Comparison of ENCODE assay signal across 22 cellular contexts in the genomic region with DNA sequence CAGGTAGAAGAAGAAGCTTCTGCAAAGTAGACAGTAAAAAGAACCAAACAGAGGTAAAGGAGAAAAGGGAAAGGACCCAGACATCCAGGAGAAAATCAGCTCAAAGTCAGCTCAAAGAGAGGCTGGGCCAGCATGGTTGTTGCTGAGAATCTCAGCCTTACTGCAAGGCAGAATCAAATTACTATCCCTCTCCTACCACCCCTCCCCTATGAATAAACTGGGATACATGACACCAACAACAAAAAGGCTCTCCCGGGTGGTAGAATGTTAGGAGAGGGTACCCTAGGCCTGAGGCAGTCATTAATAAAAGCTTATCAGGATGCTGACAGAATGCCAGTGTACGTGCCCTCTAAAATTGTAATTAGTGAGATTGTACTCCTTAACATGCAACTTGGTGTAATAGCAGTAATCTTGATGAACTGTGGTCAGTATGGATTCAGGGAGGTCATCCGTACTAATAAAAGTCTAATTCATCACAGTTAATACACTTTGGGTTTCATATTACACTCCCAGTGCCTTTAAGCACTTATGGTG.
DNase-seq lines count a peak whose midpoint lies in the region; ATAC-seq and TF ChIP-seq lines count a peak whose summit lies in the region.
"Had no signal": no experiment of that assay in that cellular context is flagged by ENCODE, and none has a peak within 500 bp of the region (broad histone marks: within the 10 kb centered on the region; RNA-seq: fewer than 3 reads in every experiment).

No MANE protein-coding gene starts in this region.

- H2BK15ac ChIP-seq in mesendoderm (replicated peaks; ENCODE audit: low read depth): no peak overlapping the region

- H3K36me3 ChIP-seq in mesendoderm (ENCODE audit: control insufficient read depth, insufficient read depth, low read length): no peaks in the 10 kb centered on the region
- no peaks in the 10 kb centered on the region for H3K36me3 ChIP-seq in upper lobe of left lung
- H3K36me3 ChIP-seq: gastrocnemius medialis, thyroid gland had no signal

- H3K4ac ChIP-seq in mesendoderm (ENCODE audit: low read depth, low read length): no peak overlapping the region

- H2BK120ac ChIP-seq in mesendoderm (ENCODE audit: low read depth, low read length): no peak overlapping the region

- H3K4me2 ChIP-seq in mesendoderm (ENCODE audit: low read length): no peak overlapping the region
- H3K4me2 ChIP-seq: hepatocyte had no signal

- H3K4me1 ChIP-seq in mesendoderm (ENCODE audit: control insufficient read depth, low read depth, low read length) (no peaks in the 10 kb centered on the region), upper lobe of left lung (no peaks in the 10 kb centered on the region)
- H3K4me1 ChIP-seq: thyroid gland had no signal

- H3K4me3 Mint-ChIP-seq in WTC11: no peak overlapping the region
- H3K4me3 Mint-ChIP-seq: activated naive CD8-positive, alpha-beta T cell treated with anti-CD3 and anti-CD28 coated beads, Interleukin-2, amount 10 ng/mL, durations not matched to agents 7 days and 5 days; CD8-positive, alpha-beta T cell; central memory CD8-positive, alpha-beta T cell; natural killer cell; stimulated activated naive CD8-positive, alpha-beta T cell treated with anti-CD3 and anti-CD28 coated beads, Interleukin-15, Interleukin-2, amounts not matched to agents 100 ng/mL and 50 ng/mL, for 24 hours had no signal

- CTCF ChIA-PET in WTC11 (lab: Charles Lee): no interaction called here

- POLR2A ChIA-PET in WTC11 (lab: Charles Lee): no interaction called here

- DNase-seq in NCI-H1105 treated with DMSO at 0.1 percent for 48 hours (lab: John Stamatoyannopoulos, UW) (peak; percentile 54), NCI-H1105 (lab: John Stamatoyannopoulos, UW) (no peak), NCI-H2171 treated with DMSO at 0.1 percent for 48 hours (lab: John Stamatoyannopoulos, UW) (peak; percentile 69), WTC11 (ENCODE audit: low spot score) (no peak), mesendoderm (peak; percentile 9), HPDE6-E6E7 (ENCODE audit: extremely low spot score) (no peak), upper lobe of left lung (no peak), dermis blood vessel endothelial cell (no peak)
- DNase-seq: activated gamma-delta T cell; activated naive CD8-positive, alpha-beta T cell treated with anti-CD3 and anti-CD28 coated beads, Interleukin-2, amount 10 ng/mL, durations not matched to agents 7 days and 5 days; activated T-cell treated with anti-CD3 and anti-CD28 coated beads for 4 hours; AML-193; CD8-positive, alpha-beta T cell; gastrocnemius medialis; islet precursor cell; natural killer cell; NCI-H1436; OCI-M1; thyroid gland had no signal

- no peaks in the 10 kb centered on the region; the same call in 1 of the 2 replicates for H3K27me3 Mint-ChIP-seq in WTC11 (ENCODE audit: low read depth)
- H3K27me3 Mint-ChIP-seq: activated naive CD8-positive, alpha-beta T cell treated with anti-CD3 and anti-CD28 coated beads, Interleukin-2, amount 10 ng/mL, durations not matched to agents 7 days and 5 days; central memory CD8-positive, alpha-beta T cell; stimulated activated naive CD8-positive, alpha-beta T cell treated with anti-CD3 and anti-CD28 coated beads, Interleukin-15, Interleukin-2, amounts not matched to agents 100 ng/mL and 50 ng/mL, for 24 hours had no signal

- H3K79me2 ChIP-seq in mesendoderm (ENCODE audit: control insufficient read depth, insufficient read depth, low read length): no peaks in the 10 kb centered on the region
- H3K79me2 ChIP-seq: hepatocyte had no signal

- H2BK5ac ChIP-seq in mesendoderm (ENCODE audit: low read length): no peak overlapping the region

- H3K9me3 ChIP-seq in upper lobe of left lung: peaks cover 0 to 2% (median under 1%) of the 10 kb centered on the region in 4 donors
- H3K9me3 ChIP-seq: gastrocnemius medialis, thyroid gland had no signal

- H3K9ac ChIP-seq in mesendoderm (ENCODE audit: low read length): no peak overlapping the region

- no peak for TF ChIP-seq EP300 in upper lobe of left lung (IDR thresholded peaks at IDR 0.05)

- H3K27ac ChIP-seq in mesendoderm (ENCODE audit: low read depth, low read length) (no peak overlapping the region), upper lobe of left lung (no peak overlapping the region)
- H3K27ac ChIP-seq: gastrocnemius medialis, hepatocyte, thyroid gland had no signal

- TF ChIP-seq POLR2A in upper lobe of left lung (IDR thresholded peaks at IDR 0.05): no peak

- peaks cover 12% of the 10 kb centered on the region for H3K9me3 Mint-ChIP-seq in WTC11

- H3K4me1 Mint-ChIP-seq in WTC11: peaks cover 19% of the 10 kb centered on the region
- H3K4me1 Mint-ChIP-seq: central memory CD8-positive, alpha-beta T cell had no signal

- no peak overlapping the region for H3K56ac ChIP-seq in mesendoderm (ENCODE audit: low read length)

- no peaks in the 10 kb centered on the region for H3K79me1 ChIP-seq in mesendoderm (ENCODE audit: low read length)

- TF ChIP-seq CTCF in WTC11 (IDR thresholded peaks at IDR 0.05): no peak
- TF ChIP-seq CTCF in upper lobe of left lung (IDR thresholded peaks at IDR 0.05): no peak

- H3K27me3 ChIP-seq in mesendoderm (ENCODE audit: insufficient read depth, low read length, poor library complexity) (no peaks in the 10 kb centered on the region), upper lobe of left lung (no peaks in the 10 kb centered on the region)
- H3K27me3 ChIP-seq: gastrocnemius medialis, hepatocyte, thyroid gland had no signal

- ATAC-seq in WTC11: peak; percentile 99
- ATAC-seq in upper lobe of left lung (ENCODE audit: low FRiP score in 2 of 2): no peak
- ATAC-seq: CD8-positive, alpha-beta T cell; gastrocnemius medialis; natural killer cell had no signal

- H3K36me3 Mint-ChIP-seq in WTC11: peaks cover 12% of the 10 kb centered on the region
- H3K36me3 Mint-ChIP-seq: CD8-positive, alpha-beta T cell had no signal

- peak overlapping the region; percentile 72 for H3K27ac Mint-ChIP-seq in WTC11
- H3K27ac Mint-ChIP-seq: activated naive CD8-positive, alpha-beta T cell treated with anti-CD3 and anti-CD28 coated beads, Interleukin-2, amount 10 ng/mL, durations not matched to agents 7 days and 5 days; CD8-positive, alpha-beta T cell; natural killer cell; stimulated activated naive CD8-positive, alpha-beta T cell treated with anti-CD3 and anti-CD28 coated beads, Interleukin-15, Interleukin-2, amounts not matched to agents 100 ng/mL and 50 ng/mL, for 24 hours had no signal

- no CpG with 5 or more reads among the region's 3 CpGs for WGBS in mesendoderm (ENCODE audit: extremely low coverage, insufficient coverage, low lambda C conversion rate)
- 80 to 91% methylated on average over 3 of the region's 3 CpGs for WGBS in upper lobe of left lung, 2 donors

- H3K4me3 ChIP-seq in mesendoderm (ENCODE audit: low read length) (no peak overlapping the region), upper lobe of left lung (no peak overlapping the region)
- H3K4me3 ChIP-seq: gastrocnemius medialis, hepatocyte, thyroid gland had no signal

- no peak overlapping the region for H4K5ac ChIP-seq in mesendoderm (ENCODE audit: low read length)

- no peak overlapping the region for H3K18ac ChIP-seq in mesendoderm (ENCODE audit: low read length)

- H3K23ac ChIP-seq in mesendoderm (ENCODE audit: low read length): no peak overlapping the region

- H2AK5ac ChIP-seq in mesendoderm (ENCODE audit: low read length): no peak overlapping the region

- no peak overlapping the region for H4K8ac ChIP-seq in mesendoderm (ENCODE audit: low read depth, low read length)

TF ChIP-seq in WTC11, 78 proteins besides CTCF, POLR2A, EP300 and RAD21 (continues in another document):
- no peak for TF ChIP-seq NR2C2 (CRISPR knock-in tag; IDR thresholded peaks at IDR 0.05)
- TF ChIP-seq GRHL2 (CRISPR knock-in tag; IDR thresholded peaks at IDR 0.05; ENCODE audit: insufficient replicate concordance, severe bottlenecking): no peak
- no peak for TF ChIP-seq ATF1 (CRISPR knock-in tag; IDR thresholded peaks at IDR 0.05)
- TF ChIP-seq NFATC4 (CRISPR knock-in tag; IDR thresholded peaks at IDR 0.05): no peak
- TF ChIP-seq, protein P1, sequence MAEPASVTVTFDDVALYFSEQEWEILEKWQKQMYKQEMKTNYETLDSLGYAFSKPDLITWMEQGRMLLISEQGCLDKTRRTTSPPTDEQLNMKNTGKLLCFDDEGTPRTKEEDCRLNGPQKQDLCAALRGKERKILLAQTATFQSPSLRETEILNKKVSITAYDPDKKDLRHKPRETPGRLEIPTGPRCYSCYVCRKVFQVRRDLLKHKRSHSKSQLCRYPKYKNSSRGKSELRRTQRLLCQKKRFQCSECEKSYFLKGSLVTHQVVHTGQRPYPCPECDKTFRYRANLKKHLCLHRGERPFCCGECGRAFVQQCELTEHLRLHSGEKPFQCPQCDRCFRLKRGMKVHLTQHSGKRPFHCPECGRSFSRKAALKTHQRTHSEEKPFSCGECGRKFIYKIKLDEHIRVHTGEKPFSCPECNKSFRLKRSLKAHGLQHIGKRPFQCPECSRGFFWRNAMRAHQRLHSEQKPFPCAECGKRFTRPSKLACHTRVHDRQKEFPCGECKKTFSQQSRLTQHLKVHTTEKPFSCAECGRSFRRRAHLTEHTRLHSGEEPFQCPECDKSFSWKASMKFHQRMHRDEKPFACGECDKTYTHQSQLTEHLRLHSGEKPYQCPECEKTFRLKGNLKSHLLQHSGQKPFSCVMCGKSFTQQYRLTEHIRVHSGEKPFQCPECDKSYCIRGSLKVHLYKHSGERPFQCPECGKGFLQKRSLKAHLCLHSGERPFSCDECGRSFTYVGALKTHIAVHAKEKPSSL (CRISPR knock-in tag; conservative IDR thresholded peaks at IDR 0.05): no peak
- TF ChIP-seq, protein P2, sequence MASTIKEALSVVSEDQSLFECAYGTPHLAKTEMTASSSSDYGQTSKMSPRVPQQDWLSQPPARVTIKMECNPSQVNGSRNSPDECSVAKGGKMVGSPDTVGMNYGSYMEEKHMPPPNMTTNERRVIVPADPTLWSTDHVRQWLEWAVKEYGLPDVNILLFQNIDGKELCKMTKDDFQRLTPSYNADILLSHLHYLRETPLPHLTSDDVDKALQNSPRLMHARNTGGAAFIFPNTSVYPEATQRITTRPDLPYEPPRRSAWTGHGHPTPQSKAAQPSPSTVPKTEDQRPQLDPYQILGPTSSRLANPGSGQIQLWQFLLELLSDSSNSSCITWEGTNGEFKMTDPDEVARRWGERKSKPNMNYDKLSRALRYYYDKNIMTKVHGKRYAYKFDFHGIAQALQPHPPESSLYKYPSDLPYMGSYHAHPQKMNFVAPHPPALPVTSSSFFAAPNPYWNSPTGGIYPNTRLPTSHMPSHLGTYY (CRISPR knock-in tag; IDR thresholded peaks at IDR 0.05): no peak
- TF ChIP-seq GABPB1 (CRISPR knock-in tag; IDR thresholded peaks at IDR 0.05): no peak
- TF ChIP-seq ZNF317 (CRISPR knock-in tag; IDR thresholded peaks at IDR 0.05; ENCODE audit: borderline replicate concordance, low read depth): no peak
- TF ChIP-seq, protein P3, sequence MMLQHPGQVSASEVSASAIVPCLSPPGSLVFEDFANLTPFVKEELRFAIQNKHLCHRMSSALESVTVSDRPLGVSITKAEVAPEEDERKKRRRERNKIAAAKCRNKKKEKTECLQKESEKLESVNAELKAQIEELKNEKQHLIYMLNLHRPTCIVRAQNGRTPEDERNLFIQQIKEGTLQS (CRISPR knock-in tag; conservative IDR thresholded peaks at IDR 0.05): no peak
- no peak for TF ChIP-seq ZNF396 (CRISPR knock-in tag; IDR thresholded peaks at IDR 0.05; ENCODE audit: borderline replicate concordance)
- no peak for TF ChIP-seq CREB1 (CRISPR knock-in tag; IDR thresholded peaks at IDR 0.05)

Comparison
In these comparisons a context has a peak if more than half of its experiments do, and no peak if none do; other contexts are left out.
1. DNase-seq: peak in NCI-H1105 treated with DMSO at 0.1 percent for 48 hours (single experiment), NCI-H2171 treated with DMSO at 0.1 percent for 48 hours (single experiment) and mesendoderm (single experiment); none in NCI-H1105 (single experiment), WTC11 (single experiment), HPDE6-E6E7 (single experiment), upper lobe of left lung (0 of 2) and dermis blood vessel endothelial cell (single experiment).